8 cellular contexts compared by ENCODE assay signal in the genomic region with DNA sequence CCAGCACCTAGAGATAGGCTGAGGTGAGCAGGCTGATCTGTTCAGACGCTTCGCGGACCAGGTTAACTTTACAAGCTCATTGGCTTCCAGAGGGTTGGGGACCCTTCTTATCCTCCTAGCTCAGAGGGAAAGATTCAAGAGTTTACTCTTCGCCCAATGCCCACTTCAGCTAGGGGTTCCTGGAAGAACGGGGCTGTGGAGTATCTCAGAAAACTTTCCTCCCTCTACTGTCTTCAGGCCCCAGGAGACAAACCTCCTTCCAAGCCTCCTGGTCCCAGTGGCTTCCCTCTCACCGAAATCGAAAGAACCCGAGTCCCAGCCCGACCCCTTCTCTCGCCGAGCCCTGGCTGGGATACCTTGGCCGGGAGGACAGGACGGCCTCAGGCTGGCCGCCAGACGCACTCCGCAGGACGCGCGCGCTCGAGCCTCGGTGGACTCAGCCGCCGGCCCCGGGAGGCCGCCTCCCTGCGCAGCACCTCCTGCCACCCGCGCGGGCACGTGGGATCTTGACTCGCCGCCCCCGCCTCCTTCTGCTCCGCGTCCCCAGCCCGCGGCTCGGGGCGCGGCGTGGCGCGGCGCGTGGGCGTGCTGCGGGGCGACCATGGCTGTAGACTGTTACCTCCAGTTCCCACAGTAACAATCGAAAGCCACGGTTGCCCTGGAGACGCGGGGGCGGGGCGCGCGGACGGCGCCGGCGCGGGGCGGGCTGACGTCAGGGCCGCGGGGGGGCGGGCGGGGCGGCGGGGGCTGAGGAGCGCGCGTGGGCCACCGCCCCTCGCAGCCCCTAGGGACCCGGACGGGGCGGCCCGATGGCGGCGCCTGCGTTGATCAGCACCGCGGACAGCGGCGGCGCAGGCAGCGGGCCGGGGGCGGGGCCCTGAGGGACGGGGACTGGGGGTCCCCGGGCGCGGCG. TPM values are rescaled to one million over a fixed set of nuclear protein-coding genes. Genes with fewer than 3 reads are reported as not detected.
DNase-seq lines count a peak whose midpoint lies in the region; ATAC-seq, FAIRE-seq and TF ChIP-seq lines count a peak whose summit lies in the region.

No MANE protein-coding gene starts in this region.

- H3K4me1 Mint-ChIP-seq in activated naive CD4-positive, alpha-beta T cell treated with anti-CD3 and anti-CD28 coated beads, Interleukin-2, amount 50 U/mL, for 24 hours, result peaks cover 36% of the 10 kb centered on the region

- peaks cover 4% of the 10 kb centered on the region for H3K27me3 Mint-ChIP-seq in activated naive CD4-positive, alpha-beta T cell treated with anti-CD3 and anti-CD28 coated beads, Interleukin-2, amount 50 U/mL, for 24 hours

- WGBS in pancreas, 2 donors, result 1% methylated on average over 52 to 95 of the region's 95 CpGs
- 5 to 15% methylated on average over 7 to 49 of the region's 95 CpGs for WGBS in tibial nerve, 2 donors

- H3K9me3 Mint-ChIP-seq in activated naive CD4-positive, alpha-beta T cell treated with anti-CD3 and anti-CD28 coated beads, Interleukin-2, amount 50 U/mL, for 24 hours, result no peaks in the 10 kb centered on the region

- H3K27ac Mint-ChIP-seq in activated naive CD4-positive, alpha-beta T cell treated with anti-CD3 and anti-CD28 coated beads, Interleukin-2, amount 50 U/mL, for 24 hours, result peak overlapping the region; percentile 84

- TF ChIP-seq POLR2A in tibial nerve (IDR thresholded peaks at IDR 0.05), result peak in 1 of 2 donors; percentile 67

- no peaks in the 10 kb centered on the region for H3K27me3 ChIP-seq in pancreas
- H3K27me3 ChIP-seq in tibial nerve, result peaks cover 0 to 12% of the 10 kb centered on the region in 2 donors

- TF ChIP-seq EP300 in tibial nerve (IDR thresholded peaks at IDR 0.05), result peak in 1 of 2 donors; percentile 22

- DNase-seq in HK-2 (ENCODE audit: unreplicated experiment) (peak; percentile 87), SK-N-DZ (ENCODE audit: low spot score) (peak; percentile 71), Right ventricle myocardium inferior (ENCODE audit: missing footprints) (peak; percentile 95), pancreas (peak; percentile 82 to 94 (median 92)), tibial nerve (ENCODE audit: low spot score in 2 of 2) (peak; percentile 79 to 82)

- H3K4me1 ChIP-seq in pancreas (peaks cover 9 to 18% (median 11%) of the 10 kb centered on the region in 3 donors), tibial nerve (peaks cover 3 to 53% (median 29%) of the 10 kb centered on the region in 4 donors)

- H3K27ac ChIP-seq in C4-2B (peak overlapping the region; percentile 48), pancreas (no peak overlapping the region), tibial nerve (peak overlapping the region; percentile 48 to 89 (median 58))

- peak; percentile 57 for ATAC-seq in GM19372 (IDR thresholded peaks at IDR 0.05; ENCODE audit: low read depth, unreplicated experiment)
- peak; percentile 50 for ATAC-seq in Right ventricle myocardium inferior
- peak; percentile 58 to 72 (median 66) for ATAC-seq in pancreas

- H3K36me3 Mint-ChIP-seq in activated naive CD4-positive, alpha-beta T cell treated with anti-CD3 and anti-CD28 coated beads, Interleukin-2, amount 50 U/mL, for 24 hours, result no peaks in the 10 kb centered on the region

- peak overlapping the region; percentile 79 for H3K4me3 Mint-ChIP-seq in activated naive CD4-positive, alpha-beta T cell treated with anti-CD3 and anti-CD28 coated beads, Interleukin-2, amount 50 U/mL, for 24 hours

- H3K9me3 ChIP-seq in pancreas (no peaks in the 10 kb centered on the region), tibial nerve (no peaks in the 10 kb centered on the region)

- H3K4me3 ChIP-seq in pancreas (peak overlapping the region; percentile 65 to 85 (median 68)), tibial nerve (peak overlapping the region; percentile 59 to 89 (median 74))

- no peak for TF ChIP-seq CTCF in C4-2B (conservative IDR thresholded peaks at IDR 0.05)
- TF ChIP-seq CTCF in pancreas (IDR thresholded peaks at IDR 0.05), result no peak
- no peak for TF ChIP-seq CTCF in tibial nerve (IDR thresholded peaks at IDR 0.05)

- H3K36me3 ChIP-seq in pancreas, result no peaks in the 10 kb centered on the region
- peaks cover 0 to 3% (median 0%) of the 10 kb centered on the region in 3 donors for H3K36me3 ChIP-seq in tibial nerve

- intact Hi-C loops in Right ventricle myocardium inferior (cut with DNase I) (loop anchor here (10.0 kb wide), 2 partner anchors 385 to 485 kb away; a partner anchor contains a TSS), pancreas (cut with DNase I) (no loop called here)

- FAIRE-seq in pancreas (lab: Jason Lieb, UNC), result no peak

RNA-seq across cellular contexts. Expression of a gene that starts 5.3 kb away (rescaled TPM):
- 0.89 and 4.4 TPM in 2 replicates for polyA plus RNA-seq in SK-N-DZ (2014; cell fraction: cytosol; rRNA removed)
- 9.0 and 14.7 TPM in 2 replicates for polyA plus RNA-seq in SK-N-DZ (2014; cell fraction: nucleus; rRNA removed)
- 22.7 TPM for total RNA-seq in Right ventricle myocardium inferior
- 10 to 100 TPM in 2 of 6 donors, 1 to 10 TPM in 4; 1.0 to 15.8 (median 3.8) TPM for total RNA-seq in pancreas
- 1 to 10 TPM; 1.8 to 3.7 TPM for polyA plus RNA-seq in pancreas
- 10 to 100 TPM; 27.6 to 64.7 (median 50.0) TPM for total RNA-seq in tibial nerve

RNA-seq across cellular contexts. Expression of a gene that starts 7.8 kb away (rescaled TPM):
- 40.6 and 46.7 TPM in 2 replicates for polyA plus RNA-seq in SK-N-DZ (2014; cell fraction: cytosol; rRNA removed)
- 28.2 and 44.6 TPM in 2 replicates for polyA plus RNA-seq in SK-N-DZ (2014; cell fraction: nucleus; rRNA removed)
- total RNA-seq in Right ventricle myocardium inferior (14.3 TPM), pancreas (10 to 100 TPM; 10.4 to 20.5 (median 17.9) TPM), tibial nerve (10 to 100 TPM; 18.6 to 37.3 (median 35.0) TPM)
- polyA plus RNA-seq in pancreas, result 10 to 100 TPM; 46.3 to 79.3 TPM

RNA-seq across cellular contexts. Expression of a gene that starts 19.6 kb away (rescaled TPM):
- polyA plus RNA-seq in SK-N-DZ (2014; cell fraction: cytosol; rRNA removed), result 48.4 and 48.9 TPM in 2 replicates
- polyA plus RNA-seq in SK-N-DZ (2014; cell fraction: nucleus; rRNA removed), result 129 and 146 TPM in 2 replicates
- 24.1 TPM for total RNA-seq in Right ventricle myocardium inferior
- 10 to 100 TPM; 21.8 to 37.7 (median 27.6) TPM for total RNA-seq in pancreas
- polyA plus RNA-seq in pancreas, result 10 to 100 TPM; 53.3 to 74.4 TPM
- total RNA-seq in tibial nerve, result 100 to 1,000 TPM in 1 of 4 donors, 10 to 100 TPM in 3; 56.3 to 137 (median 63.9) TPM

RNA-seq across cellular contexts. Expression of a gene that starts 24.5 kb away (rescaled TPM):
- polyA plus RNA-seq in SK-N-DZ (2014; cell fraction: cytosol; rRNA removed), result not detected in 2 replicates
- 0.34 TPM in 1 of 2 replicates, not detected in the other for polyA plus RNA-seq in SK-N-DZ (2014; cell fraction: nucleus; rRNA removed)
- 3.2 TPM for total RNA-seq in Right ventricle myocardium inferior
- 1 to 10 TPM in 4 of 6 donors, under 1 TPM in 2; 0.93 to 3.6 (median 1.7) TPM for total RNA-seq in pancreas
- 1 to 10 TPM; 3.0 to 3.1 TPM for polyA plus RNA-seq in pancreas
- total RNA-seq in tibial nerve, result 10 to 100 TPM in 1 of 4 donors, 1 to 10 TPM in 3; 7.3 to 12.6 (median 7.8) TPM

Comparison
In these comparisons a context has a peak if more than half of its experiments do, and no peak if none do; other contexts are left out.
1. H3K27ac ChIP-seq: peak in C4-2B (single experiment) and tibial nerve (4 of 4); none in pancreas (0 of 4).
2. Peak in every context shown above with its lines, with median percentiles within 50 percentile points of each other: ATAC-seq and DNase-seq.